ENCODE assay signal across 11 cellular contexts in genomic region chr20:13681248-13682125, GRCh38.
A peak's percentile ranks its signal among the peaks of the same experiment; 100 is the strongest.
DNase-seq lines count a peak whose midpoint lies in the region; ATAC-seq and FAIRE-seq lines count a peak whose summit lies in the region.
"Had no signal": no experiment of that assay in that cellular context is flagged by ENCODE, and none has a peak within 500 bp of the region (broad histone marks: within the 10 kb centered on the region; RNA-seq: fewer than 3 reads in every experiment).

No MANE protein-coding gene starts in this region.

- FAIRE-seq in urothelium cell line (lab: Jason Lieb, UNC) = no peak

- H3K27ac ChIP-seq in caudate nucleus (ENCODE audit: low read depth, low read length) = no peak overlapping the region
- H3K27ac ChIP-seq: coronary artery had no signal

- DNase-seq in kidney tubule cell (ENCODE audit: low spot score) (peak; percentile 54), urothelium cell line (ENCODE audit: low spot score) (no peak), caudate nucleus (lab: John Stamatoyannopoulos, UW) (no peak), cortex of kidney (lab: John Stamatoyannopoulos, UW) (no peak), Ammon's horn (ENCODE audit: low spot score) (no peak)
- DNase-seq: activated T-cell treated with anti-CD3 and anti-CD28 coated beads, Interleukin-2, amount 50 U/mL, for 48 hours; NCI-H2227 treated with DMSO at 0.1 percent for 48 hours had no signal

- peak; percentile 83 for ATAC-seq in GM18511 (IDR thresholded peaks at IDR 0.05; ENCODE audit: unreplicated experiment)
- ATAC-seq in GM21717 (IDR thresholded peaks at IDR 0.05; ENCODE audit: unreplicated experiment) = peak; percentile 69
- peak; percentile 89 for ATAC-seq in HG03378 (IDR thresholded peaks at IDR 0.05; ENCODE audit: unreplicated experiment)
